Comparison of ENCODE assay signal across 1 cellular context in the genomic region with DNA sequence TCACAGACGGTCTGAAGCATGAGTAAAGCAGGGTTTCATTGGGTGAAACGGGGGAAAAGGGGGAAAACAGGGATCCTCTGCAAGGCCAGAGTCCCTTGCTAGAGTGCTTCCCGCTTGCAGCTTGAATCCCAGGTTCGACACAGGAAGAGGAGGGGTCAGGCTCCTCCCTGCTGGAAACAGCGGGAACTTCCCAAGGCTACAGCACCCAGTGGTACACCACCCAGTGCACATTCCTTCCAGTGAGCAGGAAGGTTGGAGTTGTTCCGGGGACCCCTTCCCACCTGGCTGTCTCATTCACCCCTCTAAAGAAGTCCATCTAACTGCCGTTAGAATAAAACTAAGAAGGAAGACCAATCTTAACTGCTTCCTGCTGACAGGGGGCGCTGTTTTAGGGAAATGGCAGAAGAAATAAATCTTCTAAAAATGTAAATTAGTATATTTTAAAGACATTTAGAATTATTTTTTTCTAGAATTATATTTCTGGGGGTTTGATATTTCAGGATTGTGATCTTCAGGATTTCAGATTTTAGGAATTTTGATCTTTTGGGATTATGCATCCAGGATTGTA.
TF ChIP-seq lines count a peak whose summit lies in the region.

No MANE protein-coding gene starts in this region.

TF ChIP-seq in K562, 482 proteins besides CTCF, POLR2A, EP300 and RAD21 (continued from another document):
- TF ChIP-seq DEAF1 (CRISPR knock-in tag; IDR thresholded peaks at IDR 0.05) = 0 out of 2 replicates have a peak, but pooled peaks have one; percentile 10
- TF ChIP-seq, protein P1, sequence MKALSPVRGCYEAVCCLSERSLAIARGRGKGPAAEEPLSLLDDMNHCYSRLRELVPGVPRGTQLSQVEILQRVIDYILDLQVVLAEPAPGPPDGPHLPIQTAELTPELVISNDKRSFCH (CRISPR knock-in tag; IDR thresholded peaks at IDR 0.05) = no peak
- TF ChIP-seq, protein P1 (tag; IDR thresholded peaks at IDR 0.05) = no peak
- peak; percentile 54 for TF ChIP-seq GABPA (tag; conservative IDR thresholded peaks at IDR 0.05; ENCODE audit: low read depth)
- TF ChIP-seq YBX1 (IDR thresholded peaks at IDR 0.05) = no peak
- TF ChIP-seq, protein P2, sequence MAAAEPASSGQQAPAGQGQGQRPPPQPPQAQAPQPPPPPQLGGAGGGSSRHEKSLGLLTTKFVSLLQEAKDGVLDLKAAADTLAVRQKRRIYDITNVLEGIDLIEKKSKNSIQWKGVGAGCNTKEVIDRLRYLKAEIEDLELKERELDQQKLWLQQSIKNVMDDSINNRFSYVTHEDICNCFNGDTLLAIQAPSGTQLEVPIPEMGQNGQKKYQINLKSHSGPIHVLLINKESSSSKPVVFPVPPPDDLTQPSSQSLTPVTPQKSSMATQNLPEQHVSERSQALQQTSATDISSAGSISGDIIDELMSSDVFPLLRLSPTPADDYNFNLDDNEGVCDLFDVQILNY (CRISPR knock-in tag; IDR thresholded peaks at IDR 0.05) = no peak
